ENCODE assay signal across 8 cellular contexts in genomic region chr17:31524926-31525800, GRCh38.
DNase-seq lines count a peak whose midpoint lies in the region; ATAC-seq, FAIRE-seq and TF ChIP-seq lines count a peak whose summit lies in the region.

No MANE protein-coding gene starts in this region.

- POLR2A ChIA-PET in HepG2 (lab: Yijun Ruan, JAX), result no interaction called here

- peak; percentile 97 for TF ChIP-seq RAD21 in HepG2 (CRISPR knock-in tag; IDR thresholded peaks at IDR 0.05)

- no peaks in the 10 kb centered on the region for H3K9me3 Mint-ChIP-seq in activated CD4-positive, alpha-beta T cell treated with anti-CD3 and anti-CD28 coated beads, Interleukin-2, amount 10 ng/mL, durations not matched to agents 24 days and 14 days
- H3K9me3 Mint-ChIP-seq in chondrocyte (ENCODE audit: low read depth), result no peaks in the 10 kb centered on the region

- H3K9ac ChIP-seq in HepG2 (ENCODE audit: insufficient read depth, low read depth, low read length), result no peak overlapping the region

- CTCF ChIA-PET in HepG2 (lab: Yijun Ruan, JAX; ENCODE audit: low intra/inter-chr PET ratio, low total read pairs), result interaction anchor here (0.7 to 2.9 kb wide), 7 partner anchors 9 to 317 kb away, joined by 3 to 63 read pairs (median 8); no protein-coding TSS in a partner anchor

- peak; percentile 85 for ATAC-seq in HepG2
- ATAC-seq in GM18505 (IDR thresholded peaks at IDR 0.05; ENCODE audit: unreplicated experiment), result no peak

- no TSS peak for BruUV-seq in HepG2 (replicated peaks; lab: Mats Ljungman, UMichigan)

- TF ChIP-seq EP300 in HepG2 (IDR thresholded peaks at IDR 0.05; ENCODE audit: low read depth in 2 of 2, low read length in 2 of 2) (no peak), HepG2 (CRISPR knock-in tag; IDR thresholded peaks at IDR 0.05; ENCODE audit: borderline replicate concordance) (no peak)

- no peak overlapping the region for H3K4me2 ChIP-seq in HepG2 (ENCODE audit: low read depth, low read length)

- FAIRE-seq in HepG2 (lab: Jason Lieb, UNC), result peak; percentile 51

- H3K4me3 ChIP-seq in AG09309 (ENCODE audit: control insufficient read depth, low read depth, low read length) (no peak overlapping the region), HepG2 (replicated peaks in 1 of 3; ENCODE audit: insufficient read depth in 1 of 3, low read depth in 2 of 3, low read length in 3 of 3) (no peak overlapping the region)

- H3K36me3 ChIP-seq in HepG2 (replicated peaks in 1 of 2; ENCODE audit: control insufficient read depth in 1 of 2, insufficient read depth in 2 of 2, low read length in 2 of 2), result peaks cover 43 to 69% of the 10 kb centered on the region in 2 experiments

- H3K27ac Mint-ChIP-seq in activated CD4-positive, alpha-beta T cell treated with anti-CD3 and anti-CD28 coated beads, Interleukin-2, amount 10 ng/mL, durations not matched to agents 24 days and 14 days, result no peak overlapping the region
- no peak overlapping the region for H3K27ac Mint-ChIP-seq in chondrocyte (ENCODE audit: unreplicated experiment)

- no peaks in the 10 kb centered on the region for H3K27me3 ChIP-seq in HepG2 (ENCODE audit: control insufficient read depth in 1 of 2, insufficient read depth in 2 of 2, low read length in 2 of 2)

- TF ChIP-seq CTCF in AG09309 (IDR thresholded peaks at IDR 0.05; ENCODE audit: control insufficient read depth, insufficient read depth, low read depth, low read length, missing control alignments), result peak; percentile 98
- TF ChIP-seq CTCF in GM20000 (IDR thresholded peaks at IDR 0.05; ENCODE audit: extremely low read depth, missing control alignments), result peak; percentile 74
- TF ChIP-seq CTCF in chondrocyte (IDR thresholded peaks at IDR 0.05), result peak; percentile 99
- peak; percentile 93 for TF ChIP-seq CTCF in HepG2 (CRISPR knock-in tag; IDR thresholded peaks at IDR 0.05)

- H3K4me1 ChIP-seq in HepG2 (ENCODE audit: insufficient read depth, low read length), result peaks cover 13% of the 10 kb centered on the region

- H3K4me3 Mint-ChIP-seq in activated CD4-positive, alpha-beta T cell treated with anti-CD3 and anti-CD28 coated beads, Interleukin-2, amount 10 ng/mL, durations not matched to agents 24 days and 14 days, result no peak overlapping the region
- no peak overlapping the region for H3K4me3 Mint-ChIP-seq in chondrocyte (ENCODE audit: unreplicated experiment)

- H3K9me3 ChIP-seq in HepG2 (ENCODE audit: low read length), result no peaks in the 10 kb centered on the region

- in situ Hi-C loops in HepG2 (cut with HindIII; ENCODE audit: extremely low pct_ligation_motif_present, low pct_unique_long_range_greater_than_20kb), result loop anchor here (5.0 kb wide), 1 partner anchor 88 kb away; no protein-coding TSS in a partner anchor

- H3K79me2 ChIP-seq in HepG2 (ENCODE audit: insufficient read depth, low read length), result no peaks in the 10 kb centered on the region

- no peaks in the 10 kb centered on the region for H4K20me1 ChIP-seq in HepG2 (ENCODE audit: insufficient read depth, low read length)

- 69% methylated on average over 12 of the region's 31 CpGs for WGBS in HepG2 (ENCODE audit: low lambda C conversion rate)

- H3K4me1 Mint-ChIP-seq in activated CD4-positive, alpha-beta T cell treated with anti-CD3 and anti-CD28 coated beads, Interleukin-2, amount 10 ng/mL, durations not matched to agents 24 days and 14 days, result no peaks in the 10 kb centered on the region
- peaks cover 8% of the 10 kb centered on the region for H3K4me1 Mint-ChIP-seq in chondrocyte (ENCODE audit: low read depth)

- H3K27ac ChIP-seq in HepG2 (ENCODE audit: extremely low read length, insufficient read depth, low read length), result no peak overlapping the region

- H2AFZ ChIP-seq in HepG2 (ENCODE audit: low read length), result no peak overlapping the region

- TF ChIP-seq POLR2A in HepG2 (IDR thresholded peaks at IDR 0.05; ENCODE audit: insufficient read depth in 1 of 2, low read depth in 2 of 2, low read length in 2 of 2) (no peak), GM18505 (IDR thresholded peaks at IDR 0.05; ENCODE audit: borderline replicate concordance, extremely low read depth, insufficient read depth, insufficient read length) (no peak)

- peaks cover 15% of the 10 kb centered on the region for H3K36me3 Mint-ChIP-seq in activated CD4-positive, alpha-beta T cell treated with anti-CD3 and anti-CD28 coated beads, Interleukin-2, amount 10 ng/mL, durations not matched to agents 24 days and 14 days (ENCODE audit: low read depth)
- H3K36me3 Mint-ChIP-seq in chondrocyte (ENCODE audit: low read depth), result no peaks in the 10 kb centered on the region

- DNase-seq in AG09309 (ENCODE audit: low read depth) (peak; percentile 82), GM20000 (ENCODE audit: low spot score) (peak; percentile 87), NCI-H446 treated with DMSO at 0.1 percent for 48 hours (lab: John Stamatoyannopoulos, UW) (peak; percentile 4), chondrocyte (ENCODE audit: low spot score) (peak; percentile 93), HepG2 (ENCODE audit: low spot score) (peak; percentile 61)
- peak; percentile 95 for DNase-seq in activated CD4-positive, alpha-beta T cell treated with anti-CD3 and anti-CD28 coated beads, Interleukin-2, amount 10 ng/mL, durations not matched to agents 24 days and 14 days
- DNase-seq in stimulated activated CD4-positive, alpha-beta T cell treated with anti-CD3 and anti-CD28 coated beads, Interleukin-4, amount 100 ng/mL, for 4 hours, result peak; percentile 73 to 95

- H3K27me3 Mint-ChIP-seq in activated CD4-positive, alpha-beta T cell treated with anti-CD3 and anti-CD28 coated beads, Interleukin-2, amount 10 ng/mL, durations not matched to agents 24 days and 14 days, result no peaks in the 10 kb centered on the region
- H3K27me3 Mint-ChIP-seq in chondrocyte (ENCODE audit: low read depth), result no peaks in the 10 kb centered on the region

- intact Hi-C loops in activated CD4-positive, alpha-beta T cell treated with anti-CD3 and anti-CD28 coated beads, Interleukin-2, amount 10 ng/mL, durations not matched to agents 24 days and 14 days (cut with micrococcal nuclease), result loop anchor here (1.0 to 2.0 kb wide), 2 partner anchors 88 to 136 kb away; no protein-coding TSS in a partner anchor
- intact Hi-C loops in HepG2 (cut with micrococcal nuclease; ENCODE audit: unreplicated experiment), result loop anchor here (2.0 kb wide), 2 partner anchors 88 to 134 kb away; partner anchors contain the start of gene RAB11FIP4

TF ChIP-seq in HepG2, 621 proteins besides CTCF, POLR2A, EP300 and RAD21 (continues in another document):
- TF ChIP-seq KAT8 (CRISPR knock-in tag; IDR thresholded peaks at IDR 0.05), result 0 out of 2 replicates have a peak, but pooled peaks have one; percentile 28
- peak; percentile 32; the same call in 1 of the 2 replicates for TF ChIP-seq ZNF232 (CRISPR knock-in tag; IDR thresholded peaks at IDR 0.05; ENCODE audit: borderline replicate concordance)
- no peak for TF ChIP-seq KDM4B (CRISPR knock-in tag; IDR thresholded peaks at IDR 0.05)
- TF ChIP-seq HNF4G (IDR thresholded peaks at IDR 0.05; ENCODE audit: borderline replicate concordance, low read depth, low read length), result no peak
- 0 out of 2 replicates have a peak, but pooled peaks have one; percentile 48 for TF ChIP-seq HNF4G (CRISPR knock-in tag; IDR thresholded peaks at IDR 0.05; ENCODE audit: borderline replicate concordance, low read depth)
- TF ChIP-seq THAP9 (CRISPR knock-in tag; IDR thresholded peaks at IDR 0.05; ENCODE audit: borderline replicate concordance), result 0 out of 2 replicates have a peak, but pooled peaks have one; percentile 11
- no peak for TF ChIP-seq ZNF451 (CRISPR knock-in tag; IDR thresholded peaks at IDR 0.05)
- TF ChIP-seq HMGXB4 (CRISPR knock-in tag; IDR thresholded peaks at IDR 0.05; ENCODE audit: borderline replicate concordance in 1 of 2, low read depth in 1 of 2), result 0 out of 4 replicates have a peak, but pooled peaks of 1 of the 2 experiments have one; percentile 24
- TF ChIP-seq FOXO1 (CRISPR knock-in tag; IDR thresholded peaks at IDR 0.05), result 0 out of 2 replicates have a peak, but pooled peaks have one; percentile 6
- peak; percentile 15; the same call in 1 of the 2 replicates for TF ChIP-seq GATAD1 (CRISPR knock-in tag; IDR thresholded peaks at IDR 0.05)

Comparison
In these comparisons a context has a peak if more than half of its experiments do, and no peak if none do; other contexts are left out.
1. DNase-seq: peak in every context shown above with its lines; median percentile 95 in activated CD4-positive, alpha-beta T cell treated with anti-CD3 and anti-CD28 coated beads, Interleukin-2, amount 10 ng/mL, durations not matched to agents 24 days and 14 days; 93 in chondrocyte; 87 in GM20000; 84 in stimulated activated CD4-positive, alpha-beta T cell treated with anti-CD3 and anti-CD28 coated beads, Interleukin-4, amount 100 ng/mL, for 4 hours; 82 in AG09309; 61 in HepG2; 4 in NCI-H446 treated with DMSO at 0.1 percent for 48 hours.